In genomic region chr11:9663699-9664275, GRCh38 we compare ENCODE assay signal across 8 cellular contexts. TPM values are rescaled to one million over a fixed set of nuclear protein-coding genes. Genes with fewer than 3 reads are reported as not detected.
DNase-seq lines count a peak whose midpoint lies in the region; ATAC-seq and TF ChIP-seq lines count a peak whose summit lies in the region.

TSS of gene SWAP70 (plus strand) at chr11:9664077. CDS start at chr11:9664180, 103 bp downstream.

- 1% methylated on average over 38 of the region's 38 CpGs for WGBS in ectodermal cell, 2 experiments
- WGBS in lung, 2 donors = 0% methylated on average over 32 to 38 of the region's 38 CpGs

- CTCF ChIA-PET in AG04449 (lab: Yijun Ruan, JAX) = interaction anchor here (0.7 to 1.4 kb wide), 7 partner anchors 13 to 51 kb away, joined by 3 to 6 read pairs (median 3); no protein-coding TSS in a partner anchor

- H3K36me3 ChIP-seq in ectodermal cell (ENCODE audit: control insufficient read depth, insufficient read depth, low read length) (no peaks in the 10 kb centered on the region), lung (ENCODE audit: control insufficient read depth in 2 of 2, insufficient read depth in 2 of 2, low read length in 2 of 2) (no peaks in the 10 kb centered on the region)

- ATAC-seq in GM18861 (IDR thresholded peaks at IDR 0.05; ENCODE audit: unreplicated experiment) (peak; percentile 60), HG03066 (IDR thresholded peaks at IDR 0.05; ENCODE audit: low read depth, unreplicated experiment) (peak; percentile 74), lung (ENCODE audit: insufficient read depth, low FRiP score) (peak; percentile 97)

- H3K27ac ChIP-seq in ectodermal cell (ENCODE audit: insufficient read depth, low read depth, low read length, poor library complexity, severe bottlenecking) = no peak within 1 kb of the TSS
- H3K27ac ChIP-seq in lung (ENCODE audit: low read depth in 1 of 2, low read length in 1 of 2) = peak within 1 kb of the TSS; percentile 84 to 98

- H3K4me3 ChIP-seq in AG04449 (ENCODE audit: low read depth, low read length) = peak within 1 kb of the TSS; percentile 90
- H3K4me3 ChIP-seq in ectodermal cell (ENCODE audit: insufficient read depth, low read depth, low read length) = peak within 1 kb of the TSS; percentile 58
- H3K4me3 ChIP-seq in lung = peak within 1 kb of the TSS; percentile 78

- DNase-seq in AG04449 (ENCODE audit: low read depth, low spot score) (peak; percentile 36), NCI-H446 treated with DMSO at 0.1 percent for 48 hours (lab: John Stamatoyannopoulos, UW) (peak; percentile 51), lung (ENCODE audit: low spot score) (peak; percentile 92)
- peak; percentile 80 to 84 for DNase-seq in activated CD4-positive, alpha-beta T cell treated with anti-CD3 and anti-CD28 coated beads, Interleukin-2, amount 50 U/mL, for 48 hours
- peak; percentile 40 to 80 (median 60) for DNase-seq in stimulated activated CD4-positive, alpha-beta T cell treated with anti-CD3 and anti-CD28 coated beads, TNF-alpha, amount 100 ng/mL, for 24 hours (ENCODE audit: low read depth in 3 of 3)

- no peaks in the 10 kb centered on the region for H3K9me3 ChIP-seq in ectodermal cell (ENCODE audit: control insufficient read depth, low read length)
- H3K9me3 ChIP-seq in lung (ENCODE audit: control insufficient read depth in 2 of 2, insufficient read depth in 1 of 2, low read length in 1 of 2) = peaks cover 0 to 2% of the 10 kb centered on the region in 2 donors

- H3K27me3 ChIP-seq in ectodermal cell (ENCODE audit: control insufficient read depth, insufficient read depth, low read length, poor library complexity, severe bottlenecking) (peaks cover 12% of the 10 kb centered on the region), lung (ENCODE audit: control insufficient read depth, insufficient read depth) (no peaks in the 10 kb centered on the region)

- POLR2A ChIA-PET in AG04449 (lab: Yijun Ruan, JAX) = interaction anchor here (0.8 to 1.5 kb wide), 2 partner anchors 50 to 91 kb away, joined by 3 to 4 read pairs; no protein-coding TSS in a partner anchor

- H3K4me1 ChIP-seq in ectodermal cell (ENCODE audit: control insufficient read depth, insufficient read depth, low read length) (no peaks in the 10 kb centered on the region), lung (ENCODE audit: control insufficient read depth in 2 of 2, insufficient read depth in 2 of 2, low read length in 2 of 2) (no peaks in the 10 kb centered on the region)

- TF ChIP-seq CTCF in AG04449 (IDR thresholded peaks at IDR 0.05; ENCODE audit: insufficient read depth, low read length, missing control alignments) (peak; percentile 69), lung (IDR thresholded peaks at IDR 0.05; ENCODE audit: control extremely low read depth, extremely low read depth) (peak; percentile 8)

RNA-seq across cellular contexts. Expression of gene SWAP70, which starts in this region (rescaled TPM):
- 18.6 TPM for polyA plus RNA-seq in ectodermal cell (2013, experiment 1 of 4)
- polyA plus RNA-seq in ectodermal cell (2013, experiment 2 of 4) = 16.4 TPM
- 13.2 TPM for polyA plus RNA-seq in ectodermal cell (2013, experiment 3 of 4)
- polyA plus RNA-seq in ectodermal cell (2013, experiment 4 of 4) = 16.2 TPM
- total RNA-seq in lung = 10 to 100 TPM; 41.5 to 44.8 TPM
- 10 to 100 TPM; 14.9 to 30.3 TPM for polyA plus RNA-seq in lung

Comparison
In these comparisons a context has a peak if more than half of its experiments do, and no peak if none do; other contexts are left out.
1. DNase-seq: peak in every context shown above with its lines; median percentile 92 in lung; 82 in activated CD4-positive, alpha-beta T cell treated with anti-CD3 and anti-CD28 coated beads, Interleukin-2, amount 50 U/mL, for 48 hours; 60 in stimulated activated CD4-positive, alpha-beta T cell treated with anti-CD3 and anti-CD28 coated beads, TNF-alpha, amount 100 ng/mL, for 24 hours; 51 in NCI-H446 treated with DMSO at 0.1 percent for 48 hours; 36 in AG04449.